Comparison of ENCODE assay signal across 9 cellular contexts in the genomic region with DNA sequence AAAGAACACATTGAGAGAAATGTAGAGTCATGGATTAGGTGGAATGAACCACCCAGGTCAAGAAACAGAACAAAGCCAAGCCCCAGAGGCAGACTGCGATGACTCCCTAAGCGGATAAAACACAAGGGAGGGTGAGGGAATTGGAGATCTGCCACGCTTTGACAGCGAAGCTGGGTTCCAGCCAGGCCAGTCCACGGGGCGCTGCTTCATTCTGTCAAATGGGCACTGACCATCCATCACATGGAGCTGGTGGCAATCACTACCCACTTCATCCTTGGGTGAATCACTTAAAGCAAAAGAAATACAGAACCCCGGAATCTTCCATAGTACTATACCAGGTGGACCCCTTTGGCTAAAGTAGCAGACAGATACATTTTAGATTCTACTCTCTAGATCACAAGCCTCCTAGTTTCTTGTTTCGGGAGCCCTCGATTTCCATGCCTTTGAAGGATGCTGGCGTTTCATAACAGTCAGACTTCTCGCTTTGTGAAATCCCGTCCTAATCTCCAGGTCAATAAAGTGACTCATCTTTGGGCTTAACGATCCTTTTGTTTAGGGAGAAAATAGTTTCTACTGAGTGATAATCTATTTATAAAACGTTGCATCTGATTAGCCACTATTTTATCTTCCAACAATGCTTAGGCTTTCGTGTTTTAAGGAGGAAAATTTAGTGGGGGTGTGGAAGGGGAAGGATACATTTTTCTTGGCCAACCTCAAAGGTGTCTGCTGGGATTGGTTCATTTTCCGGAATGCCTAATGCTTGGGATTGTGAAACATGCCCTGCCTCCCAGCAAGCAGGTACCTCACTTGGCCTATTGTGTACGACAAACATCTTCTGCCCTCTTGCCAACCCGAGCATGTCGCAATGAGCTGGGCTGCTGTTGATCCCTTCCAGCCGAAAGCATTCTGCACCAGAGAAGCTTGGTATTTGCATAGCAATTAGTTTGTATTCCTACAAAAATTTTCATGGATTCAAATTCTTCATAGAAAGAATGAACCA. TPM values are rescaled to one million over a fixed set of nuclear protein-coding genes. Genes with fewer than 3 reads are reported as not detected.
A peak's percentile ranks its signal among the peaks of the same experiment; 100 is the strongest.
DNase-seq lines count a peak whose midpoint lies in the region; ATAC-seq and TF ChIP-seq lines count a peak whose summit lies in the region.
"Had no signal": no experiment of that assay in that cellular context is flagged by ENCODE, and none has a peak within 500 bp of the region (broad histone marks: within the 10 kb centered on the region; RNA-seq: fewer than 3 reads in every experiment).

No MANE protein-coding gene starts in this region.

- no peaks in the 10 kb centered on the region for H3K27me3 ChIP-seq in RWPE2 (ENCODE audit: insufficient read depth, poor library complexity, severe bottlenecking)

- DNase-seq in HCEC 1CT (peak; percentile 9), RWPE2 (ENCODE audit: low spot score) (no peak), fibroblast of villous mesenchyme (ENCODE audit: low read depth) (peak; percentile 44), renal cortical epithelial cell (ENCODE audit: low read depth) (peak; percentile 16), D341Med (ENCODE audit: low spot score) (no peak), NCI-H128 (lab: John Stamatoyannopoulos, UW; ENCODE audit: unreplicated experiment) (no peak)
- DNase-seq: NCI-H446 treated with DMSO at 0.1 percent for 48 hours had no signal

- ATAC-seq in RWPE2 (ENCODE audit: low read depth) (peak; percentile 74), GM21526 (IDR thresholded peaks at IDR 0.05; ENCODE audit: low FRiP score, unreplicated experiment) (no peak), GM18909 (IDR thresholded peaks at IDR 0.05; ENCODE audit: poor library complexity, unreplicated experiment) (no peak)

- H3K36me3 ChIP-seq in RWPE2 (ENCODE audit: low read depth) = no peaks in the 10 kb centered on the region

- peak overlapping the region; percentile 59 for H3K27ac ChIP-seq in RWPE2 (ENCODE audit: poor library complexity, severe bottlenecking)

- no peaks in the 10 kb centered on the region for H3K9me3 ChIP-seq in RWPE2 (ENCODE audit: severe bottlenecking)

- peaks cover 22% of the 10 kb centered on the region for H3K4me1 ChIP-seq in RWPE2 (ENCODE audit: insufficient read depth, poor library complexity, severe bottlenecking)

- H3K4me3 ChIP-seq in RWPE2 (ENCODE audit: severe bottlenecking) = no peak overlapping the region
- no peak overlapping the region for H3K4me3 ChIP-seq in fibroblast of villous mesenchyme (ENCODE audit: low read depth, low read length)

- no peak for TF ChIP-seq CTCF in RWPE2 (IDR thresholded peaks at IDR 0.05; ENCODE audit: poor library complexity, severe bottlenecking)
- no peak for TF ChIP-seq CTCF in fibroblast of villous mesenchyme (IDR thresholded peaks at IDR 0.05; ENCODE audit: insufficient read depth, low read depth, low read length)

RNA-seq across cellular contexts. Expression of a gene that starts 44.1 kb away (rescaled TPM):
- total RNA-seq in fibroblast of villous mesenchyme (19.6 and 20.3 TPM in 2 replicates), renal cortical epithelial cell (8.3 and 29.4 TPM in 2 replicates)

Comparison
In these comparisons a context has a peak if more than half of its experiments do, and no peak if none do; other contexts are left out.
1. DNase-seq: peak in HCEC 1CT (single experiment), fibroblast of villous mesenchyme (single experiment) and renal cortical epithelial cell (single experiment); none in RWPE2 (single experiment), D341Med (single experiment) and NCI-H128 (single experiment).